In genomic region chr2:237869357-237870102, GRCh38 we compare ENCODE assay signal across 1 cellular context.
TF ChIP-seq lines count a peak whose summit lies in the region.

No MANE protein-coding gene starts in this region.

TF ChIP-seq in IMR-90, 13 proteins besides CTCF, POLR2A, EP300 and RAD21 (continued from another document):
- TF ChIP-seq RCOR1 (IDR thresholded peaks at IDR 0.05; ENCODE audit: insufficient replicate concordance, low read length), result no peak
- no peak for TF ChIP-seq USF2 (IDR thresholded peaks at IDR 0.05; ENCODE audit: low read depth, low read length)
- no peak for TF ChIP-seq SMC3 (IDR thresholded peaks at IDR 0.05; ENCODE audit: low read depth, low read length)
- TF ChIP-seq FOS (IDR thresholded peaks at IDR 0.05; ENCODE audit: low read depth, low read length), result no peak
- TF ChIP-seq NFE2L2 (IDR thresholded peaks at IDR 0.05; ENCODE audit: low read depth, low read length), result no peak
- no peak for TF ChIP-seq RFX5 (IDR thresholded peaks at IDR 0.05; ENCODE audit: low read depth, low read length)
